24 cellular contexts compared by ENCODE assay signal in genomic region chr9:32867601-32868204, GRCh38.
"Had no signal": no experiment of that assay in that cellular context is flagged by ENCODE, and none has a peak within 500 bp of the region (broad histone marks: within the 10 kb centered on the region; RNA-seq: fewer than 3 reads in every experiment).

No MANE protein-coding gene starts in this region.

- H2AFZ ChIP-seq: hepatocyte had no signal

- H3K36me3 ChIP-seq: colonic mucosa, esophagus squamous epithelium, gastroesophageal sphincter, heart left ventricle, left lung, lower lobe of right lung had no signal

- H3K27me3 ChIP-seq: colonic mucosa, esophagus squamous epithelium, gastroesophageal sphincter, heart left ventricle, hepatocyte, left lung had no signal

- H3K9me3 ChIP-seq: colonic mucosa, esophagus squamous epithelium, gastroesophageal sphincter, heart left ventricle, left lung, lower lobe of right lung, mucosa of descending colon had no signal

- H3K79me2 ChIP-seq: hepatocyte had no signal

- H3K4me1 ChIP-seq: colonic mucosa, esophagus squamous epithelium, gastroesophageal sphincter, left lung, lower lobe of right lung had no signal

- ATAC-seq: effector memory CD8-positive, alpha-beta T cell; esophagus mucosa; gastroesophageal sphincter; left cardiac atrium; left lung; left ventricle myocardium superior; lower lobe of right lung; mucosa of descending colon had no signal

- DNase-seq: colonic mucosa; cortex of kidney; effector CD8-positive, alpha-beta T cell; effector memory CD8-positive, alpha-beta T cell; endodermal cell; erythroblast; esophagus squamous epithelium; foreskin fibroblast; foreskin melanocyte; heart left ventricle; immature natural killer cell; islet precursor cell; kidney; left cardiac atrium; left lung; left ventricle myocardium superior; lower lobe of right lung; mesenchymal stem cell; mucosa of descending colon; naive B cell had no signal

- H3K27ac ChIP-seq: colonic mucosa, epithelial cell of prostate, esophagus squamous epithelium, gastroesophageal sphincter, heart left ventricle, hepatocyte, left lung, lower lobe of right lung had no signal

- H3K4me3 ChIP-seq: colonic mucosa, esophagus squamous epithelium, gastroesophageal sphincter, heart left ventricle, hepatocyte, left lung, lower lobe of right lung, mucosa of descending colon had no signal

- H3K4me2 ChIP-seq: hepatocyte had no signal
